Comparison of ENCODE assay signal across 15 cellular contexts in the genomic region with DNA sequence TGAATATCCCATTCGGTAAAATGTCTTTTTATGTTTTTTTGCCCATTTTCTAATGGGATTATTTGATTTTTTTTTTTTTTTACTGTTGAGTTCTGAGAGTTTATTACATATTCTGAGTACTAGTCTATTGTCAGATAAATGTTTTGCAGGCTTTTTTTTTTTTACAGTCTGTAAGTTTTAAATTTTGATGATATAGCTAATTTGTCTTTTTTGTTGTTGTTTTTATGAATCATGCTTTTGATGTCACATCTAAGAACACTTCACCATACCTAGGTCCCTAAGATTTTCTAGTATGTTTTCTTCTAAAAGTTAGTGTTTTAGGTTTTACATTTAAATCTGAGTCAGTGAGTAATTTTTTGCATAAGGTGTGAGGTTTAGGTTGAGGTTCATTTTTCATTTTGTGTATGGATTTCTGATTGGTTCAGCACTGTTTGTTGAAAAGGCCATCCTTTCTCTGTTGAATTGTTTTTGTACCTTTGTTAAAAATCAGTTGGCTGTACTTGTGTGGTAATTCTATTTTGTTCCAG.
"Had no signal": no experiment of that assay in that cellular context is flagged by ENCODE, and none has a peak within 500 bp of the region (broad histone marks: within the 10 kb centered on the region; RNA-seq: fewer than 3 reads in every experiment).

No MANE protein-coding gene starts in this region.

- H3K27me3 Mint-ChIP-seq: activated naive CD4-positive, alpha-beta T cell treated with anti-CD3 and anti-CD28 coated beads, Interleukin-2, amount 10 ng/mL, durations not matched to agents 7 days and 5 days; dendritic cell treated with granulocyte-macrophage colony-stimulating factor and Interleukin-4, amounts not matched to agents 40 ng/mL and 50 ng/mL, for 4 days; naive B cell; stimulated activated naive B cell treated with anti-CD40 and anti-IgM and Interleukin-4, amounts not matched to agents 10 μg/mL and 1 μg/mL and 100 μg/mL, for 72 hours had no signal

- H3K4me3 ChIP-seq: body of pancreas, transverse colon had no signal

- H3K27ac ChIP-seq: body of pancreas, transverse colon had no signal

- H3K4me3 Mint-ChIP-seq: activated naive CD4-positive, alpha-beta T cell treated with anti-CD3 and anti-CD28 coated beads, Interleukin-2, amount 10 ng/mL, durations not matched to agents 7 days and 5 days; activated T-helper 1 cell treated with anti-CD3 and anti-CD28 coated beads, Interleukin-12 subunit alpha, Interleukin-12 subunit beta, Interleukin-2, Interleukin-4 antibody, amounts not matched to agents 30 ng/mL and 10 ng/mL and 1 ng/mL, durations not matched to agents 14 hours and 24 hours and 36 hours; dendritic cell treated with granulocyte-macrophage colony-stimulating factor and Interleukin-4, amounts not matched to agents 40 ng/mL and 50 ng/mL, for 4 days; naive B cell; stimulated activated naive B cell treated with anti-CD40 and anti-IgM and Interleukin-4, amounts not matched to agents 10 μg/mL and 1 μg/mL and 100 μg/mL, for 72 hours; T-helper 1 cell treated with Interleukin-12 subunit alpha and Interleukin-12 subunit beta and Interleukin-4 antibody, amounts not matched to agents 30 μg/mL and 1 μg/mL, for 36 hours had no signal

- H3K9me3 ChIP-seq: body of pancreas had no signal

- ATAC-seq: body of pancreas; esophagus mucosa; right cardiac atrium; stimulated activated naive B cell treated with anti-CD40 and anti-IgM and Interleukin-4, amounts not matched to agents 10 μg/mL and 1 μg/mL and 100 μg/mL, for 72 hours had no signal

- H3K27ac Mint-ChIP-seq: activated naive CD4-positive, alpha-beta T cell treated with anti-CD3 and anti-CD28 coated beads, Interleukin-2, amount 10 ng/mL, durations not matched to agents 7 days and 5 days; activated T-helper 1 cell treated with anti-CD3 and anti-CD28 coated beads, Interleukin-12 subunit alpha, Interleukin-12 subunit beta, Interleukin-2, Interleukin-4 antibody, amounts not matched to agents 30 ng/mL and 10 ng/mL and 1 ng/mL, durations not matched to agents 14 hours and 24 hours and 36 hours; dendritic cell treated with granulocyte-macrophage colony-stimulating factor and Interleukin-4, amounts not matched to agents 40 ng/mL and 50 ng/mL, for 4 days; stimulated activated naive B cell treated with anti-CD40 and anti-IgM and Interleukin-4, amounts not matched to agents 10 μg/mL and 1 μg/mL and 100 μg/mL, for 72 hours; T-helper 1 cell treated with Interleukin-12 subunit alpha and Interleukin-12 subunit beta and Interleukin-4 antibody, amounts not matched to agents 30 μg/mL and 1 μg/mL, for 36 hours had no signal

- H3K27me3 ChIP-seq: body of pancreas, transverse colon had no signal

- H3K4me1 ChIP-seq: body of pancreas, transverse colon had no signal

- DNase-seq: activated CD4-positive, alpha-beta T cell treated with anti-CD3 and anti-CD28 coated beads, Interleukin-2, amount 50 U/mL, for 4 hours; activated naive CD4-positive, alpha-beta T cell treated with anti-CD3 and anti-CD28 coated beads, Interleukin-2, amount 10 ng/mL, durations not matched to agents 7 days and 5 days; amniotic stem cell; body of pancreas; central memory CD4-positive, alpha-beta T cell; hypothalamus; naive B cell; nucleus accumbens; right cardiac atrium; stimulated activated naive B cell treated with anti-CD40 and anti-IgM and Interleukin-4, amounts not matched to agents 10 μg/mL and 1 μg/mL and 100 μg/mL, for 72 hours; transverse colon had no signal

- H3K36me3 ChIP-seq: transverse colon had no signal
